Comparison of ENCODE assay signal across 13 cellular contexts in the genomic region with DNA sequence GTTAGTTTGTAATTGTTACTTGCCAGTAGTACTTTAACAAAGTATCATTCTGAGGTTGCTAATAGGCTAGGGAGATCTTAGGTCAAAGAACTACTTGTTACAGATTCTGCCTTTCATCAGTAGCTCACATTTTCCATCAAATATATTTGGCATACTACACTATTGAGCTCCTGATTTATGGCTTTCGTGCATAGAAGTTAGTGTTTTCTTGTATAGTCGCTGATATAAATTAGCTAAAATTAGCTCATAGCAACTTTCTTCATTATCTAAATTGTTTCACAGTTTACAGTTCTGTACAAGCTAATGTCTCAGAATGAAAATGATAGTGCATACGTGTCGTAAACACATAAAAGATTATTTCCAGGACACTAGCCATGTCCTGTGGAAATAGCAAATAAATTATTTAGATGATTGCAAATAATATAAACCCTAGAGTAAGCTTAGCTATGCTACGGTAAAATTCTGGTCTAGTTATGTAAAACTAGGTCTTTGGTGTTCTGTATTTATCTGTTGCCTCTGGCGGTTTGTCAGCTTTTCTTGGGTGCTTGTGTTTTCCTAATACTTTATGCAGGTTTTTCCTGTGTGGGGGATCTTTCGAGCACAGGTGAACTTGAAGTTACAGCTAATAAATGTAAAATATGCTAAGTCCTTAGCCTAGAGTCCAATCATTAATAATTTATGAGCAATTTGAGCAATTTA.
"Had no signal": no experiment of that assay in that cellular context is flagged by ENCODE, and none has a peak within 500 bp of the region (broad histone marks: within the 10 kb centered on the region; RNA-seq: fewer than 3 reads in every experiment).

No MANE protein-coding gene starts in this region.

- H3K4me1 ChIP-seq: ascending aorta, prostate gland, tibial artery had no signal

- ATAC-seq: activated CD4-positive, alpha-beta T cell treated with anti-CD3 and anti-CD28 coated beads for 36 hours; activated CD8-positive, alpha-beta T cell treated with anti-CD3 and anti-CD28 coated beads, Interleukin-2, amount 10 ng/mL, durations not matched to agents 7 days and 5 days; activated naive CD8-positive, alpha-beta T cell treated with anti-CD3 and anti-CD28 coated beads, Interleukin-2, amount 50 U/mL, for 24 hours; naive thymus-derived CD8-positive, alpha-beta T cell had no signal

- DNase-seq: activated CD4-positive, alpha-beta T cell treated with anti-CD3 and anti-CD28 coated beads for 36 hours; activated CD8-positive, alpha-beta memory T cell treated with anti-CD3 and anti-CD28 coated beads, Interleukin-2, amount 50 U/mL, for 48 hours; activated CD8-positive, alpha-beta T cell treated with anti-CD3 and anti-CD28 coated beads, Interleukin-2, amount 10 ng/mL, durations not matched to agents 7 days and 5 days; activated naive CD4-positive, alpha-beta T cell; activated naive CD8-positive, alpha-beta T cell treated with anti-CD3 and anti-CD28 coated beads, Interleukin-2, amount 50 U/mL, for 24 hours; naive thymus-derived CD8-positive, alpha-beta T cell; small intestine; tibial artery had no signal

- H3K9me3 ChIP-seq: ascending aorta, neutrophil, prostate gland, tibial artery had no signal

- H3K4me3 ChIP-seq: ascending aorta, lung, prostate gland, tibial artery had no signal

- H3K27me3 ChIP-seq: ascending aorta, neutrophil, tibial artery had no signal

- H3K36me3 ChIP-seq: ascending aorta, neutrophil, prostate gland, tibial artery had no signal

- H3K27ac ChIP-seq: ascending aorta, neutrophil, prostate gland, tibial artery had no signal

- FAIRE-seq: bronchial epithelial cell had no signal
